Comparison of ENCODE assay signal across 10 cellular contexts in the genomic region with DNA sequence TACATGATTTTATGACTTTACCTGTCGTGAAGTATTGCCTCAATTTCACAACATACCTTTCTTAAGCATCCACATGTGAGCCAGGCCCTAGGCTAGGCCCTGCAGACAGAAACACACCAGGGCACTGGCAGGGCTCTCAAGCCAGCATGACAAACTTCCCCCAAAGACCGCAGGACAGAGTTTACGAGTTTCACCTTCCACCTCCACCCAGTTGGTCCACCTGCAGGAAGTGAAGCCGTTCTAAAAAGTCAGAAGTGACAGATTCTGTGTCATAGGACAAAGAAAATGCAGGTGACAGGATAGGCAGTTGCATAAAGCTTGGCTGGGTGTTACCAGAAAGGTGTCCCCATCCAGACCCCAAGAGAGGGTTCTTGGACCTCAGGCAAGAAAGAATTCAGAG. TPM values are rescaled to one million over a fixed set of nuclear protein-coding genes. Genes with fewer than 3 reads are reported as not detected.
A peak's percentile ranks its signal among the peaks of the same experiment; 100 is the strongest.
DNase-seq lines count a peak whose midpoint lies in the region; ATAC-seq and TF ChIP-seq lines count a peak whose summit lies in the region.
"Had no signal": no experiment of that assay in that cellular context is flagged by ENCODE, and none has a peak within 500 bp of the region (broad histone marks: within the 10 kb centered on the region; RNA-seq: fewer than 3 reads in every experiment).

No MANE protein-coding gene starts in this region.

- DNase-seq in NCI-H345 (lab: John Stamatoyannopoulos, UW) (no peak), esophagus muscularis mucosa (ENCODE audit: extremely low spot score) (no peak), 8988T (no peak), left ventricle myocardium superior (no peak)
- DNase-seq: effector CD4-positive, alpha-beta T cell; NCI-H2029 had no signal

- H3K9me3 ChIP-seq in esophagus muscularis mucosa = peaks cover 0 to 7% (median 4%) of the 10 kb centered on the region in 4 donors

- no peak for TF ChIP-seq POLR2A in esophagus muscularis mucosa (IDR thresholded peaks at IDR 0.05; ENCODE audit: low read depth)

- no peak overlapping the region for H3K27ac ChIP-seq in esophagus muscularis mucosa (replicated peaks in 1 of 4)

- ATAC-seq in GM18511 (IDR thresholded peaks at IDR 0.05; ENCODE audit: unreplicated experiment) (peak; percentile 93), GM19467 (IDR thresholded peaks at IDR 0.05; ENCODE audit: unreplicated experiment) (peak; percentile 79), HG03521 (IDR thresholded peaks at IDR 0.05; ENCODE audit: unreplicated experiment) (peak; percentile 84), esophagus mucosa (peak; percentile 76), left ventricle myocardium superior (no peak)

- no peaks in the 10 kb centered on the region for H3K36me3 ChIP-seq in esophagus muscularis mucosa

- H3K4me1 ChIP-seq in esophagus muscularis mucosa = peaks cover 0 to 16% (median 14%) of the 10 kb centered on the region in 4 donors

- intact Hi-C loops in esophagus muscularis mucosa (cut with DNase I) = no loop called here
- intact Hi-C loops in left ventricle myocardium superior (cut with micrococcal nuclease) = no loop called here

- 86% methylated on average over 4 of the region's 4 CpGs for WGBS in esophagus muscularis mucosa

- no peak for TF ChIP-seq EP300 in esophagus muscularis mucosa (IDR thresholded peaks at IDR 0.05)

- TF ChIP-seq CTCF in esophagus muscularis mucosa (IDR thresholded peaks at IDR 0.05) = no peak

- H3K27me3 ChIP-seq in esophagus muscularis mucosa = no peaks in the 10 kb centered on the region

- H3K4me3 ChIP-seq in esophagus muscularis mucosa = no peak overlapping the region

RNA-seq across cellular contexts. Expression of gene SIPA1L1, which starts 30.7 kb away (rescaled TPM):
- 36.1 TPM for total RNA-seq in esophagus mucosa
- total RNA-seq in esophagus muscularis mucosa = 10 to 100 TPM; 35.3 to 45.3 (median 40.4) TPM
- total RNA-seq in left ventricle myocardium superior = 4.5 TPM
